Comparison of ENCODE assay signal across 8 cellular contexts in genomic region chr2:202178342-202178958, GRCh38. TPM values are rescaled to one million over a fixed set of nuclear protein-coding genes. Genes with fewer than 3 reads are reported as not detected.
A peak's percentile ranks its signal among the peaks of the same experiment; 100 is the strongest.
DNase-seq lines count a peak whose midpoint lies in the region; ATAC-seq and TF ChIP-seq lines count a peak whose summit lies in the region.

No MANE protein-coding gene starts in this region.

- H3K27ac ChIP-seq in DOHH2 (ENCODE audit: low read depth, low read length) (no peak overlapping the region), Panc1 (ENCODE audit: low read length) (peak overlapping the region; percentile 36; the same call in 1 of the 2 replicates), foreskin keratinocyte (no peak overlapping the region), osteoblast (ENCODE audit: low read depth, low read length) (no peak overlapping the region)

- no peaks in the 10 kb centered on the region for H3K27me3 ChIP-seq in DOHH2 (ENCODE audit: control insufficient read depth, low read length)
- no peaks in the 10 kb centered on the region for H3K27me3 ChIP-seq in Panc1 (ENCODE audit: control insufficient read depth, insufficient read depth, low read length)
- H3K27me3 ChIP-seq in foreskin keratinocyte: no peaks in the 10 kb centered on the region
- H3K27me3 ChIP-seq in osteoblast (ENCODE audit: insufficient read depth, low read length): no peaks in the 10 kb centered on the region

- POLR2A ChIA-PET in Panc1 (lab: Charles Lee): no interaction called here

- in situ Hi-C loops in Panc1 (cut with HindIII; ENCODE audit: low pct_unique_long_range_greater_than_20kb, low sequenced_read_pairs): no loop called here

- H3K4me3 Mint-ChIP-seq in activated T-helper 17 cell treated with anti-CD3 and anti-CD28 coated beads, Interleukin-2, amount 50 U/mL, for 72 hours: no peak overlapping the region

- TF ChIP-seq CTCF in DOHH2 (IDR thresholded peaks at IDR 0.05; ENCODE audit: low read depth, low read length, poor library complexity, severe bottlenecking): peak; percentile 90
- peak; percentile 82 for TF ChIP-seq CTCF in Panc1 (IDR thresholded peaks at IDR 0.05)
- TF ChIP-seq CTCF in foreskin keratinocyte (conservative IDR thresholded peaks at IDR 0.05): peak; percentile 90
- peak; percentile 83 for TF ChIP-seq CTCF in osteoblast (IDR thresholded peaks at IDR 0.05; ENCODE audit: extremely low read depth, low read depth, low read length)

- H3K9me2 ChIP-seq in DOHH2 (replicated peaks; ENCODE audit: control insufficient read depth, low read length): no peaks in the 10 kb centered on the region

- peaks cover 3% of the 10 kb centered on the region for H3K27me3 Mint-ChIP-seq in activated T-helper 17 cell treated with anti-CD3 and anti-CD28 coated beads, Interleukin-2, amount 50 U/mL, for 72 hours

- BruUV-seq in Panc1 (replicated peaks; lab: Mats Ljungman, UMichigan): no TSS peak

- H3K4me2 ChIP-seq in DOHH2 (ENCODE audit: low read length): no peak overlapping the region
- H3K4me2 ChIP-seq in osteoblast (ENCODE audit: insufficient read depth, low read length): no peak overlapping the region

- no peaks in the 10 kb centered on the region for H3K9me3 ChIP-seq in DOHH2 (ENCODE audit: control insufficient read depth, insufficient read depth, low read length)
- no peaks in the 10 kb centered on the region for H3K9me3 ChIP-seq in Panc1 (ENCODE audit: control insufficient read depth, insufficient read depth, low read depth, low read length)
- no peaks in the 10 kb centered on the region for H3K9me3 ChIP-seq in osteoblast (ENCODE audit: low read depth, low read length)

- H3K4me3 ChIP-seq in DOHH2 (ENCODE audit: low read length): no peak overlapping the region
- no peak overlapping the region for H3K4me3 ChIP-seq in Jurkat, Clone E6-1 (ENCODE audit: low read length)
- H3K4me3 ChIP-seq in Panc1 (ENCODE audit: low read depth in 2 of 2, low read length in 2 of 2): no peak overlapping the region
- H3K4me3 ChIP-seq in osteoblast (ENCODE audit: insufficient read depth, low read length): no peak overlapping the region

- H3K79me2 ChIP-seq in DOHH2 (ENCODE audit: control insufficient read depth, low read length) (no peaks in the 10 kb centered on the region), osteoblast (ENCODE audit: insufficient read depth, low read length) (no peaks in the 10 kb centered on the region)

- no peaks in the 10 kb centered on the region for H4K20me1 ChIP-seq in DOHH2 (ENCODE audit: control insufficient read depth, insufficient read depth, low read depth, low read length)
- H4K20me1 ChIP-seq in osteoblast (ENCODE audit: insufficient read depth, low read length): no peaks in the 10 kb centered on the region

- H3K36me3 Mint-ChIP-seq in activated T-helper 17 cell treated with anti-CD3 and anti-CD28 coated beads, Interleukin-2, amount 50 U/mL, for 72 hours (ENCODE audit: low read depth): no peaks in the 10 kb centered on the region

- H3K4me1 Mint-ChIP-seq in activated T-helper 17 cell treated with anti-CD3 and anti-CD28 coated beads, Interleukin-2, amount 50 U/mL, for 72 hours: no peaks in the 10 kb centered on the region

- CTCF ChIA-PET in Panc1 (lab: Charles Lee): interaction anchor here (0.7 kb wide), 1 partner anchor 313 kb away, joined by 4 read pairs; no protein-coding TSS in a partner anchor

- H3K4me1 ChIP-seq in DOHH2 (ENCODE audit: control insufficient read depth, low read length) (no peaks in the 10 kb centered on the region), Panc1 (ENCODE audit: control insufficient read depth, insufficient read depth, low read length) (no peaks in the 10 kb centered on the region), foreskin keratinocyte (no peaks in the 10 kb centered on the region), osteoblast (ENCODE audit: insufficient read depth, low read length) (no peaks in the 10 kb centered on the region)

- H3F3A ChIP-seq in DOHH2 (ENCODE audit: control insufficient read depth, insufficient read depth): no peaks in the 10 kb centered on the region

- peak; percentile 56 for DNase-seq in Jurkat, Clone E6-1 (ENCODE audit: low read depth, low spot score)
- peak; percentile 58 for DNase-seq in Panc1 (ENCODE audit: low read depth, low spot score)
- peak in 1 of 2 donors; percentile 35 for DNase-seq in foreskin keratinocyte
- no peak for DNase-seq in osteoblast (ENCODE audit: insufficient read length, low spot score, missing footprints)

- H2AFZ ChIP-seq in osteoblast (ENCODE audit: low read length): no peak overlapping the region

- no peaks in the 10 kb centered on the region for H3K9me3 Mint-ChIP-seq in activated T-helper 17 cell treated with anti-CD3 and anti-CD28 coated beads, Interleukin-2, amount 50 U/mL, for 72 hours

- ATAC-seq in Panc1: peak; percentile 97
- peak; percentile 64 for ATAC-seq in activated T-helper 17 cell treated with anti-CD3 and anti-CD28 coated beads, Interleukin-2, amount 50 U/mL, for 72 hours (replicated peaks)
- peak; percentile 67 for ATAC-seq in foreskin keratinocyte
- ATAC-seq in GM18868 (IDR thresholded peaks at IDR 0.05; ENCODE audit: unreplicated experiment): no peak
- ATAC-seq in GM19463 (IDR thresholded peaks at IDR 0.05; ENCODE audit: unreplicated experiment): no peak

- H3K27ac Mint-ChIP-seq in activated T-helper 17 cell treated with anti-CD3 and anti-CD28 coated beads, Interleukin-2, amount 50 U/mL, for 72 hours: no peak overlapping the region

- intact Hi-C loops in Panc1 (cut with micrococcal nuclease; ENCODE audit: unreplicated experiment): loop anchor here (1.0 to 5.0 kb wide), 4 partner anchors 76 to 382 kb away; no protein-coding TSS in a partner anchor

- H3K36me3 ChIP-seq in DOHH2 (ENCODE audit: control insufficient read depth, low read length) (no peaks in the 10 kb centered on the region), Panc1 (ENCODE audit: control insufficient read depth, insufficient read depth, low read length) (no peaks in the 10 kb centered on the region), osteoblast (ENCODE audit: insufficient read depth, low read length) (no peaks in the 10 kb centered on the region)

RNA-seq across cellular contexts. Expression of gene SUMO1, which starts 59.9 kb away (rescaled TPM):
- 181 TPM for polyA plus RNA-seq in Jurkat, Clone E6-1 (2012; ENCODE audit: insufficient read depth, insufficient read length)
- total RNA-seq in Panc1 (2021; ENCODE audit: unreplicated experiment): 137 TPM
- 109 TPM for polyA plus RNA-seq in Panc1 (2012; ENCODE audit: insufficient read length)
- 100 to 1,000 TPM in 1 of 2 donors, 10 to 100 TPM in 1; 81.8 to 115 TPM for total RNA-seq in activated T-helper 17 cell treated with anti-CD3 and anti-CD28 coated beads, Interleukin-2, amount 50 U/mL, for 72 hours
- total RNA-seq in foreskin keratinocyte: 145 and 146 TPM in 2 replicates
- 165 and 172 TPM in 2 replicates for polyA plus RNA-seq in foreskin keratinocyte
- total RNA-seq in osteoblast: 107 and 111 TPM in 2 replicates

Comparison
In these comparisons a context has a peak if more than half of its experiments do, and no peak if none do; other contexts are left out.
1. ATAC-seq: peak in Panc1 (single experiment), activated T-helper 17 cell treated with anti-CD3 and anti-CD28 coated beads, Interleukin-2, amount 50 U/mL, for 72 hours (single experiment) and foreskin keratinocyte (single experiment); none in GM18868 (single experiment) and GM19463 (single experiment).
2. Peak in every context shown above with its lines, with median percentiles within 50 percentile points of each other: CTCF ChIP-seq.